Comparison of ENCODE assay signal across 16 cellular contexts in genomic region chr2:58447586-58447985, GRCh38.
DNase-seq lines count a peak whose midpoint lies in the region; TF ChIP-seq lines count a peak whose summit lies in the region.
"Had no signal": no experiment of that assay in that cellular context is flagged by ENCODE, and none has a peak within 500 bp of the region (broad histone marks: within the 10 kb centered on the region; RNA-seq: fewer than 3 reads in every experiment).

No MANE protein-coding gene starts in this region.

- no peaks in the 10 kb centered on the region for H3K27me3 ChIP-seq in KMS-11 (ENCODE audit: insufficient read depth, low read depth)
- no peaks in the 10 kb centered on the region for H3K27me3 ChIP-seq in dorsolateral prefrontal cortex
- H3K27me3 ChIP-seq in WERI-Rb-1 (ENCODE audit: insufficient read depth, low read depth, severe bottlenecking) = no peaks in the 10 kb centered on the region
- H3K27me3 ChIP-seq: ascending aorta, upper lobe of right lung had no signal

- intact Hi-C loops in dorsolateral prefrontal cortex (cut with DNase I) = loop anchor here (5.0 kb wide), 5 partner anchors 205 to 725 kb away; partner anchors contain the start of gene FANCL (in 1 of the 2)

- no peaks in the 10 kb centered on the region for H4K20me1 ChIP-seq in KMS-11 (ENCODE audit: insufficient read depth)

- TF ChIP-seq CTCF in KMS-11 (conservative IDR thresholded peaks at IDR 0.05; ENCODE audit: low read depth, low read length) = no peak
- no peak for TF ChIP-seq CTCF in dorsolateral prefrontal cortex (IDR thresholded peaks at IDR 0.05 in 54 of 56, conservative IDR thresholded peaks at IDR 0.05 in 2 of 56; ENCODE audit: low read depth in 1 of 56, partially characterized antibody in 56 of 56)
- TF ChIP-seq CTCF in WERI-Rb-1 (IDR thresholded peaks at IDR 0.05; ENCODE audit: low read depth, low read length) = no peak

- H2AFZ ChIP-seq in KMS-11 (ENCODE audit: low read depth) = peak overlapping the region; percentile 4; the same call in 1 of the 2 replicates

- no peak overlapping the region for H3K4me2 ChIP-seq in KMS-11

- H3K36me3 ChIP-seq in KMS-11 (ENCODE audit: insufficient read depth) = no peaks in the 10 kb centered on the region
- no peaks in the 10 kb centered on the region for H3K36me3 ChIP-seq in WERI-Rb-1
- H3K36me3 ChIP-seq: ascending aorta, heart right ventricle, SJSA1, upper lobe of right lung had no signal

- H3K9me3 ChIP-seq in WERI-Rb-1 (ENCODE audit: severe bottlenecking) = no peaks in the 10 kb centered on the region
- H3K9me3 ChIP-seq: ascending aorta, heart right ventricle, SJSA1, upper lobe of right lung had no signal

- no peaks in the 10 kb centered on the region for H3K79me2 ChIP-seq in KMS-11 (ENCODE audit: insufficient read depth, low read depth)

- no peak overlapping the region for H3K9ac ChIP-seq in KMS-11

- no peaks in the 10 kb centered on the region for H3K4me1 ChIP-seq in KMS-11 (ENCODE audit: low read depth, poor library complexity, severe bottlenecking)
- H3K4me1 ChIP-seq: ascending aorta, heart right ventricle, upper lobe of right lung had no signal

- DNase-seq in EL (peak; percentile 0), dorsolateral prefrontal cortex (no peak), myocyte (ENCODE audit: low read depth) (peak; percentile 10), HK-2 (ENCODE audit: unreplicated experiment) (no peak), WERI-Rb-1 (no peak), cerebellar nuclear complex (lab: John Stamatoyannopoulos, UW) (no peak)
- no peak for DNase-seq in activated naive CD4-positive, alpha-beta T cell treated with Interleukin-2 at 50 U/mL for 16 hours
- DNase-seq: activated CD4-positive, alpha-beta T cell treated with anti-CD3 and anti-CD28 coated beads for 4 hours; activated CD8-positive, alpha-beta memory T cell treated with anti-CD3 and anti-CD28 coated beads, Interleukin-2, amount 50 U/mL, for 4 hours; activated gamma-delta T cell treated with Interleukin-2 at 50 U/mL for 16 hours; CD4-positive, alpha-beta T cell; upper lobe of right lung had no signal

- H3K27ac ChIP-seq in KMS-11 (no peak overlapping the region), dorsolateral prefrontal cortex (peak overlapping the region in 50 of 59 donors; percentile 3 to 81 (median 67)), WERI-Rb-1 (no peak overlapping the region)
- H3K27ac ChIP-seq: ascending aorta, heart right ventricle, SJSA1, upper lobe of right lung had no signal

- H3K4me3 ChIP-seq in KMS-11 (IDR thresholded peaks at IDR 0.05; ENCODE audit: insufficient read depth, low read depth, low read length) = no peak overlapping the region
- peak overlapping the region in 3 of 59 donors; percentile 4 to 31 (median 12) for H3K4me3 ChIP-seq in dorsolateral prefrontal cortex
- H3K4me3 ChIP-seq in WERI-Rb-1 (ENCODE audit: low read depth, low read length) = no peak overlapping the region
- H3K4me3 ChIP-seq: ascending aorta, heart right ventricle, SJSA1, upper lobe of right lung had no signal

Comparison
In these comparisons a context has a peak if more than half of its experiments do, and no peak if none do; other contexts are left out.
1. DNase-seq: peak in EL (single experiment) and myocyte (single experiment); none in dorsolateral prefrontal cortex (0 of 10), HK-2 (single experiment), WERI-Rb-1 (single experiment), cerebellar nuclear complex (0 of 2) and activated naive CD4-positive, alpha-beta T cell treated with Interleukin-2 at 50 U/mL for 16 hours (single experiment).
2. H3K27ac ChIP-seq: peak in dorsolateral prefrontal cortex (50 of 59); none in KMS-11 (single experiment) and WERI-Rb-1 (single experiment).